In the genomic region with DNA sequence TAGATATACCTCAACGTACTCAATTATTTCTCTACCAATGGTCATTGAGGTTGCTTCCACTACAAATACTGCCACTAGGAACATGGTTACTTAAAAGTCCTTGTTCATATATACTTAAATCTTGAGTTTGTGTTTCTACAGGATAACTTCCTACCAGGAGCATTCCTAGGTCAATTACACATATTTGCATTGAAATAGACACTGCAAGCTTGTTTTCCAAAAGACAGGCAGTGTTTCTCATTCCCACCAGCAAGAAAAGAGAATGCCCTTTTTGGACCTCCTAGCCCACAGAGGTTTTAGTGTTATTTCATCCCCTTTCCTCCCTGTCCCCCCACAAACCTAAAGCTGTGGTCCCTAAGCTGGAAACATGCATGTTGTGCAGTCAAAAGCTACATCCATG, we compare ENCODE assay signal across 24 cellular contexts.
"Had no signal": no experiment of that assay in that cellular context is flagged by ENCODE, and none has a peak within 500 bp of the region (broad histone marks: within the 10 kb centered on the region; RNA-seq: fewer than 3 reads in every experiment).

No MANE protein-coding gene starts in this region.

- H3K27ac ChIP-seq: brain microvascular endothelial cell, coronary artery, dorsolateral prefrontal cortex had no signal

- H3K36me3 ChIP-seq: brain microvascular endothelial cell had no signal

- DNase-seq: activated CD4-positive, alpha-beta T cell treated with anti-CD3 and anti-CD28 coated beads for 1 hour; activated CD4-positive, alpha-beta T cell treated with anti-CD3 and anti-CD28 coated beads for 4 hours; activated CD4-positive, alpha-beta T cell treated with anti-CD3 and anti-CD28 coated beads, Interleukin-2, amount 10 ng/mL, durations not matched to agents 7 days and 5 days; activated CD4-positive, alpha-beta T cell treated with anti-CD3 and anti-CD28 coated beads, Interleukin-2, amount 50 U/mL, for 4 hours; activated CD8-positive, alpha-beta memory T cell treated with anti-CD3 and anti-CD28 coated beads for 24 hours; activated CD8-positive, alpha-beta T cell treated with anti-CD3 and anti-CD28 coated beads for 36 hours; activated effector memory CD4-positive, alpha-beta T cell treated with Interleukin-2 at 50 U/mL for 16 hours; activated gamma-delta T cell treated with Interleukin-2 at 50 U/mL for 16 hours; activated naive CD4-positive, alpha-beta T cell treated with anti-CD3 and anti-CD28 coated beads, Interleukin-2, amount 50 U/mL, for 16 hours; activated naive CD4-positive, alpha-beta T cell treated with Interleukin-2 at 50 U/mL for 16 hours; activated T-cell treated with anti-CD3 and anti-CD28 coated beads, Interleukin-2, amount 50 U/mL, for 4 hours; amniotic stem cell; anterior cingulate cortex; brain microvascular endothelial cell; dorsolateral prefrontal cortex; effector memory CD4-positive, alpha-beta T cell; endodermal cell; foreskin fibroblast; head of caudate nucleus; T-helper 2 cell had no signal

- H3K27me3 ChIP-seq: brain microvascular endothelial cell had no signal

- FAIRE-seq: astrocyte, bronchial epithelial cell, frontal cortex had no signal

- H3K4me3 ChIP-seq: coronary artery, dorsolateral prefrontal cortex had no signal
